7 cellular contexts compared by ENCODE assay signal in the genomic region with DNA sequence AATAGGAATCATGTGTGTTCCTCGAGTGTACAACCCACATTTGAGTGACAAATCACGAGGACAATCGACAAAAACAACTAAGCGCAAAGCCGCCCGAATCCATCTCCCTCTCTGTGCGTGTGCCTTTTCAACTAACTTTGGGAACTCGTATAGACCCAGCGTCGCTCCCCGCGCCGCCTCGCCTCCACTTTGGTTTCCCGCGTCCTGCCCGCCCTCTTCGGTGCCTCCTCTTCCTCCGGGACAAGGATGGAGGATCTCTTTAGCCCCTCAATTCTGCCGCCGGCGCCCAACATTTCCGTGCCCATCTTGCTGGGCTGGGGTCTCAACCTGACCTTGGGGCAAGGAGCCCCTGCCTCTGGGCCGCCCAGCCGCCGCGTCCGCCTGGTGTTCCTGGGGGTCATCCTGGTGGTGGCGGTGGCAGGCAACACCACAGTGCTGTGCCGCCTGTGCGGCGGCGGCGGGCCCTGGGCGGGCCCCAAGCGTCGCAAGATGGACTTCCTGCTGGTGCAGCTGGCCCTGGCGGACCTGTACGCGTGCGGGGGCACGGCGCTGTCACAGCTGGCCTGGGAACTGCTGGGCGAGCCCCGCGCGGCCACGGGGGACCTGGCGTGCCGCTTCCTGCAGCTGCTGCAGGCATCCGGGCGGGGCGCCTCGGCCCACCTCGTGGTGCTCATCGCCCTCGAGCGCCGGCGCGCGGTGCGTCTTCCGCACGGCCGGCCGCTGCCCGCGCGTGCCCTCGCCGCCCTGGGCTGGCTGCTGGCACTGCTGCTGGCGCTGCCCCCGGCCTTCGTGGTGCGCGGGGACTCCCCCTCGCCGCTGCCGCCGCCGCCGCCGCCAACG. TPM values are rescaled to one million over a fixed set of nuclear protein-coding genes. Genes with fewer than 3 reads are reported as not detected.
A peak's percentile ranks its signal among the peaks of the same experiment; 100 is the strongest.
DNase-seq lines count a peak whose midpoint lies in the region; FAIRE-seq and TF ChIP-seq lines count a peak whose summit lies in the region.

A gene (plus strand): TSS at position 58 of the 840 bp plus-strand sequence. CDS start 189 bp downstream, at position 247.

- CTCF ChIA-PET in HEK293 (lab: Yijun Ruan, JAX): interaction anchor here (0.5 kb wide), 1 partner anchor 229 kb away, joined by 3 read pairs; no protein-coding TSS in a partner anchor

- H3K4me1 ChIP-seq in HEK293 (ENCODE audit: control insufficient read depth, insufficient read depth, low read length): no peaks in the 10 kb centered on the region
- H3K4me1 ChIP-seq in effector memory CD4-positive, alpha-beta T cell (ENCODE audit: control insufficient read depth, insufficient read depth, low read length, poor library complexity, severe bottlenecking): peaks cover 53% of the 10 kb centered on the region
- H3K4me1 ChIP-seq in mononuclear cell (ENCODE audit: insufficient read depth, low read length): peaks cover 41% of the 10 kb centered on the region

- FAIRE-seq in GM12892 (lab: Jason Lieb, UNC): peak; percentile 88

- H3K4me3 ChIP-seq in HEK293 (ENCODE audit: low read depth, low read length) (peak within 1 kb of the TSS; percentile 32), mononuclear cell (ENCODE audit: low read length) (peak within 1 kb of the TSS; percentile 47)
- peak within 1 kb of the TSS; percentile 83 for H3K4me3 ChIP-seq in effector memory CD4-positive, alpha-beta T cell (ENCODE audit: insufficient read depth, low read depth, low read length, poor library complexity, severe bottlenecking)

- TF ChIP-seq POLR2A in GM12892 (IDR thresholded peaks at IDR 0.05; ENCODE audit: low read depth, low read length): peak; percentile 46; the same call in 1 of the 2 replicates

- H3K27ac ChIP-seq in HEK293 (ENCODE audit: extremely low read depth, low read depth, low read length): peak within 1 kb of the TSS; percentile 50; the same call in 1 of the 2 replicates
- peak within 1 kb of the TSS; percentile 67 for H3K27ac ChIP-seq in effector memory CD4-positive, alpha-beta T cell (ENCODE audit: insufficient read depth, low read length, poor library complexity, severe bottlenecking)

- no peaks in the 10 kb centered on the region for H3K36me3 ChIP-seq in HEK293 (ENCODE audit: control insufficient read depth in 2 of 2, insufficient read depth in 1 of 2, low read length in 2 of 2)
- H3K36me3 ChIP-seq in effector memory CD4-positive, alpha-beta T cell (ENCODE audit: control insufficient read depth, insufficient read depth, low read length): no peaks in the 10 kb centered on the region

- H3K27me3 ChIP-seq in effector memory CD4-positive, alpha-beta T cell (replicated peaks; ENCODE audit: control insufficient read depth, insufficient read depth, low read length, poor library complexity, severe bottlenecking): no peaks in the 10 kb centered on the region
- no peaks in the 10 kb centered on the region for H3K27me3 ChIP-seq in mononuclear cell (ENCODE audit: insufficient read depth, low read length)

- POLR2A ChIA-PET in HEK293 (lab: Yijun Ruan, JAX): no interaction called here

- TF ChIP-seq CTCF in HEK293 (tag by site-specific recombination; IDR thresholded peaks at IDR 0.05): no peak

- DNase-seq in GM12892 (ENCODE audit: insufficient read length) (peak; percentile 51), MV-4-11 (lab: John Stamatoyannopoulos, UW) (peak; percentile 48)
- DNase-seq in activated CD4-positive, alpha-beta T cell treated with anti-CD3 and anti-CD28 coated beads for 48 hours: peak; percentile 75
- peak; percentile 37 to 52 (median 48) for DNase-seq in effector memory CD4-positive, alpha-beta T cell
- DNase-seq in stimulated activated CD8-positive, alpha-beta memory T cell treated with anti-CD3 and anti-CD28 coated beads, Interleukin-4, amount 100 ng/mL, for 48 hours: peak; percentile 70

- no peaks in the 10 kb centered on the region for H3K9me3 ChIP-seq in HEK293 (ENCODE audit: control insufficient read depth, insufficient read depth, low read depth, low read length)
- H3K9me3 ChIP-seq in effector memory CD4-positive, alpha-beta T cell (ENCODE audit: control insufficient read depth, low read length): no peaks in the 10 kb centered on the region
- H3K9me3 ChIP-seq in mononuclear cell (ENCODE audit: low read depth, low read length): no peaks in the 10 kb centered on the region

TF ChIP-seq in HEK293, 187 proteins besides CTCF, POLR2A, EP300 and RAD21:
- no peak for TF ChIP-seq ZNF391 (tag by site-specific recombination; IDR thresholded peaks at IDR 0.05; ENCODE audit: borderline replicate concordance, low read depth)
- TF ChIP-seq KLF7 (tag by site-specific recombination; IDR thresholded peaks at IDR 0.05; ENCODE audit: borderline replicate concordance): no peak
- no peak for TF ChIP-seq ZBTB1 (tag by site-specific recombination; IDR thresholded peaks at IDR 0.05)
- TF ChIP-seq, protein P1, sequence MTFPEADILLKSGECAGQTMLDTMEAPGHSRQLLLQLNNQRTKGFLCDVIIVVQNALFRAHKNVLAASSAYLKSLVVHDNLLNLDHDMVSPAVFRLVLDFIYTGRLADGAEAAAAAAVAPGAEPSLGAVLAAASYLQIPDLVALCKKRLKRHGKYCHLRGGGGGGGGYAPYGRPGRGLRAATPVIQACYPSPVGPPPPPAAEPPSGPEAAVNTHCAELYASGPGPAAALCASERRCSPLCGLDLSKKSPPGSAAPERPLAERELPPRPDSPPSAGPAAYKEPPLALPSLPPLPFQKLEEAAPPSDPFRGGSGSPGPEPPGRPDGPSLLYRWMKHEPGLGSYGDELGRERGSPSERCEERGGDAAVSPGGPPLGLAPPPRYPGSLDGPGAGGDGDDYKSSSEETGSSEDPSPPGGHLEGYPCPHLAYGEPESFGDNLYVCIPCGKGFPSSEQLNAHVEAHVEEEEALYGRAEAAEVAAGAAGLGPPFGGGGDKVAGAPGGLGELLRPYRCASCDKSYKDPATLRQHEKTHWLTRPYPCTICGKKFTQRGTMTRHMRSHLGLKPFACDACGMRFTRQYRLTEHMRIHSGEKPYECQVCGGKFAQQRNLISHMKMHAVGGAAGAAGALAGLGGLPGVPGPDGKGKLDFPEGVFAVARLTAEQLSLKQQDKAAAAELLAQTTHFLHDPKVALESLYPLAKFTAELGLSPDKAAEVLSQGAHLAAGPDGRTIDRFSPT (tag by site-specific recombination; IDR thresholded peaks at IDR 0.05): no peak
- TF ChIP-seq ZNF660 (tag by site-specific recombination; IDR thresholded peaks at IDR 0.05): no peak
- TF ChIP-seq ZNF341 (tag by site-specific recombination; IDR thresholded peaks at IDR 0.05; ENCODE audit: low read depth): no peak
- no peak for TF ChIP-seq ZNF560 (tag by site-specific recombination; IDR thresholded peaks at IDR 0.05; ENCODE audit: borderline replicate concordance)
- TF ChIP-seq KLF10 (tag by site-specific recombination; IDR thresholded peaks at IDR 0.05): no peak
- no peak for TF ChIP-seq ZFP41 (tag by site-specific recombination; IDR thresholded peaks at IDR 0.05; ENCODE audit: borderline replicate concordance)
- TF ChIP-seq, protein P2, sequence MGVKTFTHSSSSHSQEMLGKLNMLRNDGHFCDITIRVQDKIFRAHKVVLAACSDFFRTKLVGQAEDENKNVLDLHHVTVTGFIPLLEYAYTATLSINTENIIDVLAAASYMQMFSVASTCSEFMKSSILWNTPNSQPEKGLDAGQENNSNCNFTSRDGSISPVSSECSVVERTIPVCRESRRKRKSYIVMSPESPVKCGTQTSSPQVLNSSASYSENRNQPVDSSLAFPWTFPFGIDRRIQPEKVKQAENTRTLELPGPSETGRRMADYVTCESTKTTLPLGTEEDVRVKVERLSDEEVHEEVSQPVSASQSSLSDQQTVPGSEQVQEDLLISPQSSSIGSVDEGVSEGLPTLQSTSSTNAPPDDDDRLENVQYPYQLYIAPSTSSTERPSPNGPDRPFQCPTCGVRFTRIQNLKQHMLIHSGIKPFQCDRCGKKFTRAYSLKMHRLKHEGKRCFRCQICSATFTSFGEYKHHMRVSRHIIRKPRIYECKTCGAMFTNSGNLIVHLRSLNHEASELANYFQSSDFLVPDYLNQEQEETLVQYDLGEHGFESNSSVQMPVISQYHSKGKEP (tag by site-specific recombination; IDR thresholded peaks at IDR 0.05): no peak
- no peak for TF ChIP-seq SCRT1 (tag by site-specific recombination; IDR thresholded peaks at IDR 0.05; ENCODE audit: borderline replicate concordance)
- TF ChIP-seq, protein P3, sequence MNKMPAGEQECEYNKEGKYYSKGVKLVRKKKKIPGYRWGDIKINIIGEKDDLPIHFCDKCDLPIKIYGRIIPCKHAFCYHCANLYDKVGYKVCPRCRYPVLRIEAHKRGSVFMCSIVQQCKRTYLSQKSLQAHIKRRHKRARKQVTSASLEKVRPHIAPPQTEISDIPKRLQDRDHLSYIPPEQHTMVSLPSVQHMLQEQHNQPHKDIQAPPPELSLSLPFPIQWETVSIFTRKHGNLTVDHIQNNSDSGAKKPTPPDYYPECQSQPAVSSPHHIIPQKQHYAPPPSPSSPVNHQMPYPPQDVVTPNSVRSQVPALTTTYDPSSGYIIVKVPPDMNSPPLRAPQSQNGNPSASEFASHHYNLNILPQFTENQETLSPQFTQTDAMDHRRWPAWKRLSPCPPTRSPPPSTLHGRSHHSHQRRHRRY (tag by site-specific recombination; IDR thresholded peaks at IDR 0.05): no peak
- TF ChIP-seq ZNF239 (tag by site-specific recombination; IDR thresholded peaks at IDR 0.05): no peak
- TF ChIP-seq ZNF174 (tag by site-specific recombination; IDR thresholded peaks at IDR 0.05): no peak
- no peak for TF ChIP-seq ZNF114 (tag by site-specific recombination; IDR thresholded peaks at IDR 0.05)
- TF ChIP-seq, protein P4, sequence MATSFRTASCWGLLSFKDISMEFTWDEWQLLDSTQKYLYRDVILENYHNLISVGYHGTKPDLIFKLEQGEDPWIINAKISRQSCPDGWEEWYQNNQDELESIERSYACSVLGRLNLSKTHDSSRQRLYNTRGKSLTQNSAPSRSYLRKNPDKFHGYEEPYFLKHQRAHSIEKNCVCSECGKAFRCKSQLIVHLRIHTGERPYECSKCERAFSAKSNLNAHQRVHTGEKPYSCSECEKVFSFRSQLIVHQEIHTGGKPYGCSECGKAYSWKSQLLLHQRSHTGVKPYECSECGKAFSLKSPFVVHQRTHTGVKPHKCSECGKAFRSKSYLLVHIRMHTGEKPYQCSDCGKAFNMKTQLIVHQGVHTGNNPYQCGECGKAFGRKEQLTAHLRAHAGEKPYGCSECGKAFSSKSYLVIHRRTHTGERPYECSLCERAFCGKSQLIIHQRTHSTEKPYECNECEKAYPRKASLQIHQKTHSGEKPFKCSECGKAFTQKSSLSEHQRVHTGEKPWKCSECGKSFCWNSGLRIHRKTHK (tag by site-specific recombination; IDR thresholded peaks at IDR 0.05): no peak
- no peak for TF ChIP-seq BCL11A (tag by site-specific recombination; IDR thresholded peaks at IDR 0.05; ENCODE audit: low read depth)
- TF ChIP-seq ZNF521 (tag by site-specific recombination; IDR thresholded peaks at IDR 0.05): no peak
- TF ChIP-seq ZSCAN16 (tag by site-specific recombination; IDR thresholded peaks at IDR 0.05): no peak

RNA-seq across cellular contexts. Expression of the gene that starts here (rescaled TPM):
- polyA plus RNA-seq in GM12892 (2012; ENCODE audit: missing spikeins): 0.32 TPM
- 0.42 TPM for total RNA-seq in mononuclear cell

Comparison
In these comparisons a context has a peak if more than half of its experiments do, and no peak if none do; other contexts are left out.
1. Peak in every context shown above with its lines: DNase-seq, H3K4me3 ChIP-seq and H3K27ac ChIP-seq.
2. H3K4me3 ChIP-seq: peak in every context shown above with its lines; median percentile 83 in effector memory CD4-positive, alpha-beta T cell; 47 in mononuclear cell; 32 in HEK293.